ENCODE assay signal across 8 cellular contexts in the genomic region with DNA sequence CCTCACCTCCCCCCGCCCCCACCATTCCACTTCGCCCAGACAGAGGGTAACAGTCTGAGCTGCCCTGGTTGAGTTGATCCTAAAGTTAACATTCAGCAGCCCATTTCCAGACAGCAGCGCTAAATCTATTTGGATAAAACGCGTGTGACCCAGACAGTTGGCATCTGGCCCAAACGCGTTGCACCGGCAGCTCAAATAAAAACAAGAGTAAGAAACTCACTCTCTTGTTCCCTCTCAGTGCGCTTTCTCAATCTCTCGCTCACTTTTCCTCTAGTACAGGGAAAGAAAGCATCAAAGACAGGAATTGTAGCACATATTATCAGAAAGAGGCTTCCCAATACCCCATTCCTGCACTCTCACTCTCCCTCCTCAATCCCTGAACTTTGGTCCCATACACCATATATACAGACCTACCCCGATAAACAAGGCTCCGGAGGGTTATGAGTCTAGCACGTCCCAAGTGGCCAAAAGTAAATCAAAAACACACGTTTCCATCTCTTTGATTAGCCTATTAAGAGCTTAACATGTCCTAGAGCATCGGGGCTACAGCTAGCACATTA. TPM values are rescaled to one million over a fixed set of nuclear protein-coding genes. Genes with fewer than 3 reads are reported as not detected.
DNase-seq lines count a peak whose midpoint lies in the region; ATAC-seq and TF ChIP-seq lines count a peak whose summit lies in the region.

No MANE protein-coding gene starts in this region.

- H3K79me2 ChIP-seq in DOHH2 (ENCODE audit: control insufficient read depth, low read length): no peaks in the 10 kb centered on the region
- peaks cover 54% of the 10 kb centered on the region for H3K79me2 ChIP-seq in osteoblast (ENCODE audit: insufficient read depth, low read length)

- DNase-seq in H7: no peak
- DNase-seq in NCI-H526 treated with DMSO at 0.1 percent for 48 hours (lab: John Stamatoyannopoulos, UW): peak; percentile 2
- DNase-seq in activated naive CD4-positive, alpha-beta T cell treated with anti-CD3 and anti-CD28 coated beads, Interleukin-2, amount 10 ng/mL, durations not matched to agents 7 days and 5 days: peak; percentile 36
- peak; percentile 5 to 79 (median 44) for DNase-seq in head of caudate nucleus
- no peak for DNase-seq in osteoblast (ENCODE audit: insufficient read length, low spot score, missing footprints)

- H3K9me2 ChIP-seq in DOHH2 (replicated peaks; ENCODE audit: control insufficient read depth, low read length): no peaks in the 10 kb centered on the region

- TF ChIP-seq CTCF in DOHH2 (IDR thresholded peaks at IDR 0.05; ENCODE audit: low read depth, low read length, poor library complexity, severe bottlenecking) (no peak), osteoblast (IDR thresholded peaks at IDR 0.05; ENCODE audit: extremely low read depth, low read depth, low read length) (no peak)

- ATAC-seq in HG03095 (IDR thresholded peaks at IDR 0.05; ENCODE audit: unreplicated experiment) (no peak), HG03175 (IDR thresholded peaks at IDR 0.05; ENCODE audit: unreplicated experiment) (no peak)

- no peak overlapping the region for H3K27ac Mint-ChIP-seq in activated naive CD4-positive, alpha-beta T cell treated with anti-CD3 and anti-CD28 coated beads, Interleukin-2, amount 10 ng/mL, durations not matched to agents 7 days and 5 days

- peak overlapping the region; percentile 86 for H3K4me2 ChIP-seq in DOHH2 (ENCODE audit: low read length)
- H3K4me2 ChIP-seq in osteoblast (ENCODE audit: insufficient read depth, low read length): peak overlapping the region; percentile 90

- H3F3A ChIP-seq in DOHH2 (ENCODE audit: control insufficient read depth, insufficient read depth): no peaks in the 10 kb centered on the region

- peak overlapping the region; percentile 7 for H3K4me3 ChIP-seq in DOHH2 (ENCODE audit: low read length)
- peak overlapping the region; percentile 26 for H3K4me3 ChIP-seq in H7 (ENCODE audit: insufficient read depth, low read depth, low read length)
- H3K4me3 ChIP-seq in osteoblast (ENCODE audit: insufficient read depth, low read length): peak overlapping the region; percentile 82

- H3K27me3 ChIP-seq in DOHH2 (ENCODE audit: control insufficient read depth, low read length): peaks cover 48% of the 10 kb centered on the region
- H3K27me3 ChIP-seq in H7 (ENCODE audit: control insufficient read depth, insufficient read depth, low read length): peaks cover 3% of the 10 kb centered on the region; the same call in 1 of the 2 replicates
- H3K27me3 ChIP-seq in osteoblast (ENCODE audit: insufficient read depth, low read length): no peaks in the 10 kb centered on the region

- H3K4me3 Mint-ChIP-seq in activated naive CD4-positive, alpha-beta T cell treated with anti-CD3 and anti-CD28 coated beads, Interleukin-2, amount 10 ng/mL, durations not matched to agents 7 days and 5 days: no peak overlapping the region

- H2AFZ ChIP-seq in osteoblast (ENCODE audit: low read length): peak overlapping the region; percentile 11

- H3K36me3 Mint-ChIP-seq in activated naive CD4-positive, alpha-beta T cell treated with anti-CD3 and anti-CD28 coated beads, Interleukin-2, amount 10 ng/mL, durations not matched to agents 7 days and 5 days: no peaks in the 10 kb centered on the region

- H3K36me3 ChIP-seq in DOHH2 (ENCODE audit: control insufficient read depth, low read length) (no peaks in the 10 kb centered on the region), H7 (replicated peaks; ENCODE audit: control insufficient read depth, insufficient read depth, low read length) (no peaks in the 10 kb centered on the region), osteoblast (ENCODE audit: insufficient read depth, low read length) (no peaks in the 10 kb centered on the region)

- H3K9me3 Mint-ChIP-seq in activated naive CD4-positive, alpha-beta T cell treated with anti-CD3 and anti-CD28 coated beads, Interleukin-2, amount 10 ng/mL, durations not matched to agents 7 days and 5 days: no peaks in the 10 kb centered on the region

- no peaks in the 10 kb centered on the region for H4K20me1 ChIP-seq in DOHH2 (ENCODE audit: control insufficient read depth, insufficient read depth, low read depth, low read length)
- no peaks in the 10 kb centered on the region for H4K20me1 ChIP-seq in osteoblast (ENCODE audit: insufficient read depth, low read length)

- H3K9me3 ChIP-seq in DOHH2 (ENCODE audit: control insufficient read depth, insufficient read depth, low read length): no peaks in the 10 kb centered on the region
- H3K9me3 ChIP-seq in osteoblast (ENCODE audit: low read depth, low read length): no peaks in the 10 kb centered on the region

- peaks cover 8% of the 10 kb centered on the region for H3K27me3 Mint-ChIP-seq in activated naive CD4-positive, alpha-beta T cell treated with anti-CD3 and anti-CD28 coated beads, Interleukin-2, amount 10 ng/mL, durations not matched to agents 7 days and 5 days

- intact Hi-C loops in head of caudate nucleus (cut with DNase I): loop anchor here (5.0 to 10.0 kb wide), 3 partner anchors 378 to 666 kb away; no protein-coding TSS in a partner anchor

- H3K4me1 ChIP-seq in DOHH2 (ENCODE audit: control insufficient read depth, low read length) (peaks cover 30% of the 10 kb centered on the region), osteoblast (ENCODE audit: insufficient read depth, low read length) (peaks cover 27% of the 10 kb centered on the region)

- CTCF ChIA-PET in activated naive CD4-positive, alpha-beta T cell treated with anti-CD3 and anti-CD28 coated beads, Interleukin-2, amount 10 ng/mL, durations not matched to agents 7 days and 5 days (lab: Charles Lee): interaction anchor here (1.2 to 3.8 kb wide), 3 partner anchors 379 to 670 kb away, joined by 5 to 46 read pairs (median 41); no protein-coding TSS in a partner anchor

- H3K27ac ChIP-seq in DOHH2 (ENCODE audit: low read depth, low read length): no peak overlapping the region
- peak overlapping the region; percentile 96 for H3K27ac ChIP-seq in osteoblast (ENCODE audit: low read depth, low read length)

- H3K4me1 Mint-ChIP-seq in activated naive CD4-positive, alpha-beta T cell treated with anti-CD3 and anti-CD28 coated beads, Interleukin-2, amount 10 ng/mL, durations not matched to agents 7 days and 5 days: peaks cover 19% of the 10 kb centered on the region

RNA-seq across cellular contexts. Expression of a gene that starts 1.3 kb away (rescaled TPM):
- 1.3 and 1.5 TPM in 2 replicates for total RNA-seq in H7 (2014; rRNA removed; shearing (Covaris generic))
- total RNA-seq in osteoblast: 135 and 150 TPM in 2 replicates

Comparison
In these comparisons a context has a peak if more than half of its experiments do, and no peak if none do; other contexts are left out.
1. H3K4me3 ChIP-seq: peak in every context shown above with its lines; median percentile 82 in osteoblast; 26 in H7; 7 in DOHH2.
2. DNase-seq: peak in NCI-H526 treated with DMSO at 0.1 percent for 48 hours (single experiment), activated naive CD4-positive, alpha-beta T cell treated with anti-CD3 and anti-CD28 coated beads, Interleukin-2, amount 10 ng/mL, durations not matched to agents 7 days and 5 days (single experiment) and head of caudate nucleus (42 of 42); none in H7 (single experiment) and osteoblast (single experiment).
3. RNA of a gene that starts 1.3 kb away (total RNA-seq): 135 to 150 TPM in osteoblast; 1.3 to 1.5 TPM in H7; every median in the first group is over 10 times any median in the second.